33 cellular contexts compared by ENCODE assay signal in the genomic region with DNA sequence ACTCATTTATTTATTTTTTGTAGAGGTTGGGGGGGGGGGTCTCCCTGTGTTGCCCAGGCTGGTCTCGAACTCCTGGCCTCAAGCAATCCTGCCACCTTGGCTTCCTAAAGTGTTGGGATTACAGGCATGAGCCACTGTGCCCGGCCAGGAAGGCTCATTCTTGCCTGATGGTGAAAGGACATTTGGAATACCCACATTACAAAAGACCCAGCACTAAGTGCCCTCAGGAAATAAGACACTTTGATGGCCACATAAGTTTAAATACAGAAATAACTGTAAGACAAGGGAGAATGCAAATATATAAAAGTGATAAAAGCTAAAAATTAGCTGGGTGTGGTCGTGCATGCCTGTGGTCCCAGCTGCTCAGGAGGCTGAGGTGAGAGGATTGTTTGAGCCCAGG. TPM values are rescaled to one million over a fixed set of nuclear protein-coding genes. Genes with fewer than 3 reads are reported as not detected.
DNase-seq lines count a peak whose midpoint lies in the region; ATAC-seq, FAIRE-seq and TF ChIP-seq lines count a peak whose summit lies in the region.
"Had no signal": no experiment of that assay in that cellular context is flagged by ENCODE, and none has a peak within 500 bp of the region (broad histone marks: within the 10 kb centered on the region; RNA-seq: fewer than 3 reads in every experiment).

No MANE protein-coding gene starts in this region.

- no peak overlapping the region for H3K4me3 ChIP-seq in ACC112 (ENCODE audit: low read depth, low read length)
- no peak overlapping the region for H3K4me3 ChIP-seq in Panc1 (ENCODE audit: low read depth in 2 of 2, low read length in 2 of 2)
- H3K4me3 ChIP-seq in endothelial cell of umbilical vein (replicated peaks in 1 of 3; ENCODE audit: insufficient read depth in 1 of 3, low read depth in 1 of 3, low read length in 3 of 3) = no peak overlapping the region
- H3K4me3 ChIP-seq in right lobe of liver = no peak overlapping the region
- H3K4me3 ChIP-seq: cardiac muscle cell, colonic mucosa, GM12878, heart left ventricle had no signal

- H3K36me3 ChIP-seq in ACC112 (ENCODE audit: insufficient read depth, low read length) = no peaks in the 10 kb centered on the region
- H3K36me3 ChIP-seq in Panc1 (ENCODE audit: control insufficient read depth, insufficient read depth, low read length) = no peaks in the 10 kb centered on the region
- H3K36me3 ChIP-seq in endothelial cell of umbilical vein (ENCODE audit: control insufficient read depth in 2 of 2, extremely low read depth in 1 of 2, insufficient read depth in 2 of 2, low read length in 2 of 2) = no peaks in the 10 kb centered on the region
- H3K36me3 ChIP-seq in right lobe of liver = no peaks in the 10 kb centered on the region
- H3K36me3 ChIP-seq: cardiac muscle cell, colonic mucosa, heart left ventricle had no signal

- no peaks in the 10 kb centered on the region for H3K27me3 ChIP-seq in ACC112 (ENCODE audit: insufficient read depth, low read length)
- H3K27me3 ChIP-seq in Panc1 (ENCODE audit: control insufficient read depth, insufficient read depth, low read length) = no peaks in the 10 kb centered on the region
- no peaks in the 10 kb centered on the region for H3K27me3 ChIP-seq in endothelial cell of umbilical vein (ENCODE audit: control insufficient read depth in 2 of 2, insufficient read depth in 2 of 2, low read length in 2 of 2)
- H3K27me3 ChIP-seq in right lobe of liver = no peaks in the 10 kb centered on the region
- H3K27me3 ChIP-seq: cardiac muscle cell, colonic mucosa, heart left ventricle had no signal

- H3K9me3 ChIP-seq in Panc1 (ENCODE audit: control insufficient read depth, insufficient read depth, low read depth, low read length) = no peaks in the 10 kb centered on the region
- H3K9me3 ChIP-seq in endothelial cell of umbilical vein (replicated peaks; ENCODE audit: control insufficient read depth, insufficient read depth, low read length) = no peaks in the 10 kb centered on the region
- H3K9me3 ChIP-seq in right lobe of liver = no peaks in the 10 kb centered on the region
- H3K9me3 ChIP-seq: colonic mucosa, heart left ventricle had no signal

- H3K9ac ChIP-seq in endothelial cell of umbilical vein (replicated peaks; ENCODE audit: extremely low read depth, insufficient read depth, low read length) = no peak overlapping the region

- no peak overlapping the region for H3K4me3 Mint-ChIP-seq in osteocyte (ENCODE audit: unreplicated experiment)
- H3K4me3 Mint-ChIP-seq: CD8-positive, alpha-beta memory T cell; T-helper 2 cell treated with Interferon-gamma antibody and Interleukin-4, amounts not matched to agents 5 μg/mL and 100 μg/mL, for 36 hours had no signal

- H3K79me2 ChIP-seq in ACC112 (ENCODE audit: control insufficient read depth, insufficient read depth, low read length, unreplicated experiment) (peaks cover 10% of the 10 kb centered on the region), endothelial cell of umbilical vein (ENCODE audit: control insufficient read depth, insufficient read depth, low read length) (peaks cover 13% of the 10 kb centered on the region)

- CTCF ChIA-PET in Panc1 (lab: Charles Lee) = interaction anchor here (0.9 kb wide), 1 partner anchor 9 kb away, joined by 4 read pairs; no protein-coding TSS in a partner anchor
- CTCF ChIA-PET in endothelial cell of umbilical vein (lab: Charles Lee) = interaction anchor here (3.5 kb wide), 1 partner anchor 24 kb away, joined by 14 read pairs; no protein-coding TSS in a partner anchor

- peak overlapping the region; percentile 92 for H3K27ac Mint-ChIP-seq in osteocyte (ENCODE audit: unreplicated experiment)
- H3K27ac Mint-ChIP-seq: activated naive CD4-positive, alpha-beta T cell treated with anti-CD3 and anti-CD28 coated beads, Interleukin-2, amount 50 U/mL, for 72 hours; activated T-helper 2 cell treated with anti-CD3 and anti-CD28 coated beads, Interferon-gamma antibody, Interleukin-2, Interleukin-4, amounts not matched to agents 10 μg/mL and 5 μg/mL and 100 μg/mL, durations not matched to agents 14 hours and 24 hours and 36 hours; CD8-positive, alpha-beta memory T cell; naive thymus-derived CD8-positive, alpha-beta T cell; T-helper 2 cell treated with Interferon-gamma antibody and Interleukin-4, amounts not matched to agents 5 μg/mL and 100 μg/mL, for 36 hours had no signal

- POLR2A ChIA-PET in Panc1 (lab: Charles Lee) = interaction anchor here (0.7 kb wide), 1 partner anchor 9 kb away, joined by 9 read pairs; no protein-coding TSS in a partner anchor
- POLR2A ChIA-PET in endothelial cell of umbilical vein (lab: Charles Lee) = interaction anchor here (1.1 to 3.6 kb wide), 2 partner anchors 9 to 10 kb away, joined by 4 to 15 read pairs; no protein-coding TSS in a partner anchor

- DNase-seq in Panc1 (ENCODE audit: low read depth, low spot score) (no peak), endothelial cell of umbilical vein (ENCODE audit: low read depth, low spot score) (no peak), osteocyte (ENCODE audit: extremely low spot score, unreplicated experiment) (no peak), NCI-H2081 (lab: John Stamatoyannopoulos, UW) (no peak), D721Med (ENCODE audit: insufficient read length, low spot score) (no peak), right lobe of liver (no peak)
- DNase-seq: activated CD4-positive, alpha-beta T cell treated with anti-CD3 and anti-CD28 coated beads for 48 hours; activated CD8-positive, alpha-beta memory T cell treated with anti-CD3 and anti-CD28 coated beads for 24 hours; activated T-cell treated with anti-CD3 and anti-CD28 coated beads for 4 hours; CD8-positive, alpha-beta memory T cell; colonic mucosa; effector memory CD4-positive, alpha-beta T cell; heart left ventricle; Kasumi-1; kidney; midbrain; naive thymus-derived CD8-positive, alpha-beta T cell; NCI-H1417 treated with DMSO at 0.1 percent for 48 hours; NCI-H2029 treated with DMSO at 0.1 percent for 48 hours; NCI-H2227 treated with DMSO at 0.1 percent for 48 hours; NCI-H526; nucleus accumbens; SHP77; stimulated activated naive CD4-positive, alpha-beta T cell had no signal

- WGBS in right lobe of liver (ENCODE audit: insufficient coverage, low coverage, low lambda C conversion rate, missing lambda C conversion rate) = 83% methylated on average over 3 of the region's 3 CpGs

- in situ Hi-C loops in Panc1 (cut with HindIII; ENCODE audit: low pct_unique_long_range_greater_than_20kb, low sequenced_read_pairs) = no loop called here

- no TSS peak for BruUV-seq in Panc1 (replicated peaks; lab: Mats Ljungman, UMichigan)
- BruUV-seq in endothelial cell of umbilical vein (replicated peaks; lab: Mats Ljungman, UMichigan) = no TSS peak

- no peaks in the 10 kb centered on the region for H3K9me1 ChIP-seq in endothelial cell of umbilical vein (replicated peaks; ENCODE audit: control insufficient read depth, extremely low read depth, insufficient read depth, low read length)

- H3K4me1 Mint-ChIP-seq in osteocyte (ENCODE audit: unreplicated experiment) = peaks cover 73% of the 10 kb centered on the region

- intact Hi-C loops in Panc1 (cut with micrococcal nuclease; ENCODE audit: unreplicated experiment) (no loop called here), endothelial cell of umbilical vein (cut with micrococcal nuclease) (no loop called here), right lobe of liver (cut with DNase I) (no loop called here)

- no peaks in the 10 kb centered on the region for H3K36me3 Mint-ChIP-seq in osteocyte (ENCODE audit: unreplicated experiment)
- H3K36me3 Mint-ChIP-seq: activated naive CD4-positive, alpha-beta T cell treated with anti-CD3 and anti-CD28 coated beads, Interleukin-2, amount 50 U/mL, for 72 hours; CD8-positive, alpha-beta memory T cell; naive thymus-derived CD8-positive, alpha-beta T cell had no signal

- H3K9me3 Mint-ChIP-seq in osteocyte (ENCODE audit: unreplicated experiment) = no peaks in the 10 kb centered on the region
- H3K9me3 Mint-ChIP-seq: activated naive CD4-positive, alpha-beta T cell treated with anti-CD3 and anti-CD28 coated beads, Interleukin-2, amount 50 U/mL, for 72 hours; activated T-helper 2 cell treated with anti-CD3 and anti-CD28 coated beads, Interferon-gamma antibody, Interleukin-2, Interleukin-4, amounts not matched to agents 10 μg/mL and 5 μg/mL and 100 μg/mL, durations not matched to agents 14 hours and 24 hours and 36 hours; naive thymus-derived CD8-positive, alpha-beta T cell; T-helper 2 cell treated with Interferon-gamma antibody and Interleukin-4, amounts not matched to agents 5 μg/mL and 100 μg/mL, for 36 hours had no signal

- no peak for FAIRE-seq in endothelial cell of umbilical vein (lab: Jason Lieb, UNC)
- FAIRE-seq in D721Med (lab: Jason Lieb, UNC) = no peak
- FAIRE-seq: GM12878, kidney had no signal

- no peaks in the 10 kb centered on the region for H3K27me3 Mint-ChIP-seq in osteocyte (ENCODE audit: unreplicated experiment)

- TF ChIP-seq CTCF in Panc1 (IDR thresholded peaks at IDR 0.05) (no peak), endothelial cell of umbilical vein (IDR thresholded peaks at IDR 0.05; ENCODE audit: extremely low read depth in 1 of 2, insufficient read depth in 1 of 2, low read depth in 1 of 2, low read length in 2 of 2) (no peak), osteocyte (IDR thresholded peaks at IDR 0.05) (no peak), D721Med (IDR thresholded peaks at IDR 0.05; ENCODE audit: insufficient read depth, missing control alignments) (no peak), right lobe of liver (IDR thresholded peaks at IDR 0.05) (no peak)

- dilution Hi-C loops in endothelial cell of umbilical vein (cut with MboI; ENCODE audit: extremely low pct_ligation_motif_present, low sequenced_read_pairs) = no loop called here

- ATAC-seq in Panc1 = no peak
- ATAC-seq in GM18520 (IDR thresholded peaks at IDR 0.05; ENCODE audit: unreplicated experiment) = no peak
- ATAC-seq in right lobe of liver = no peak
- ATAC-seq: activated naive CD4-positive, alpha-beta T cell treated with anti-CD3 and anti-CD28 coated beads, Interleukin-2, amount 50 U/mL, for 72 hours; GM12878; heart left ventricle; naive thymus-derived CD8-positive, alpha-beta T cell had no signal

- no peaks in the 10 kb centered on the region for H4K20me1 ChIP-seq in endothelial cell of umbilical vein (replicated peaks; ENCODE audit: control insufficient read depth, extremely low read depth, insufficient read depth, low read length)

- peak overlapping the region; percentile 100 for H3K27ac ChIP-seq in ACC112 (ENCODE audit: low read depth, low read length)
- peak overlapping the region; percentile 91 for H3K27ac ChIP-seq in Panc1 (ENCODE audit: low read length)
- H3K27ac ChIP-seq in endothelial cell of umbilical vein (ENCODE audit: insufficient read depth, low read depth, low read length) = peak overlapping the region; percentile 95
- no peak overlapping the region for H3K27ac ChIP-seq in right lobe of liver
- H3K27ac ChIP-seq: cardiac muscle cell, colonic mucosa had no signal

- H3K4me1 ChIP-seq in ACC112 (ENCODE audit: control insufficient read depth, insufficient read depth, low read length, unreplicated experiment) (peaks cover 62% of the 10 kb centered on the region), Panc1 (ENCODE audit: control insufficient read depth, insufficient read depth, low read length) (peaks cover 71% of the 10 kb centered on the region), endothelial cell of umbilical vein (ENCODE audit: control insufficient read depth, extremely low read depth, insufficient read depth, low read length) (peaks cover 61% of the 10 kb centered on the region), right lobe of liver (peaks cover 0 to 21% (median 10%) of the 10 kb centered on the region in 4 donors)
- H3K4me1 ChIP-seq: colonic mucosa had no signal

- H3K4me2 ChIP-seq in endothelial cell of umbilical vein (ENCODE audit: insufficient read depth, low read length) = no peak overlapping the region

- H2AFZ ChIP-seq in ACC112 (ENCODE audit: low read length, unreplicated experiment) (no peak overlapping the region), endothelial cell of umbilical vein (ENCODE audit: low read depth, low read length) (no peak overlapping the region)

- TF ChIP-seq POLR2A in endothelial cell of umbilical vein (IDR thresholded peaks at IDR 0.05; ENCODE audit: low read depth, low read length) (no peak), right lobe of liver (IDR thresholded peaks at IDR 0.05) (no peak)

RNA-seq across cellular contexts. Expression of gene SERPINE1, which starts 8.0 kb away (rescaled TPM):
- total RNA-seq in Panc1 (2021; ENCODE audit: unreplicated experiment) (370 TPM), endothelial cell of umbilical vein (2,296 and 2,645 TPM in 2 replicates), osteocyte (266 and 328 TPM in 2 replicates), right lobe of liver (100 to 1,000 TPM in 3 of 6 experiments, 10 to 100 TPM in 2, 1 to 10 TPM in 1; 5.4 to 497 (median 98.6) TPM)
- 482 TPM for polyA plus RNA-seq in Panc1 (2012; ENCODE audit: insufficient read length)
- polyA plus RNA-seq in endothelial cell of umbilical vein = 4,637 and 5,683 TPM in 2 replicates
- polyA plus RNA-seq in endothelial cell of umbilical vein (2011; cell fraction: cytosol; rRNA removed) = 3,941 and 4,610 TPM in 2 replicates
- 2,230 and 2,366 TPM in 2 replicates for polyA plus RNA-seq in endothelial cell of umbilical vein (2011; cell fraction: nucleus; rRNA removed)
- 3,488 and 3,747 TPM in 2 replicates for polyA plus RNA-seq in endothelial cell of umbilical vein (2012)
- polyA minus RNA-seq in endothelial cell of umbilical vein = 3,663 and 4,731 TPM in 2 replicates
- 2.8 TPM for polyA minus RNA-seq in endothelial cell of umbilical vein (2011; cell fraction: cytosol; rRNA and poly(A)+ RNA removed)
- polyA minus RNA-seq in endothelial cell of umbilical vein (2011; cell fraction: nucleus; rRNA and poly(A)+ RNA removed) = 786 and 802 TPM in 2 replicates
- polyA plus RNA-seq: CD8-positive, alpha-beta memory T cell; naive thymus-derived CD8-positive, alpha-beta T cell had no signal

RNA-seq across cellular contexts. Expression of gene TRIM56, which starts 33.6 kb away (rescaled TPM):
- total RNA-seq in Panc1 (2021; ENCODE audit: unreplicated experiment) = 37.4 TPM
- polyA plus RNA-seq in Panc1 (2012; ENCODE audit: insufficient read length) = 31.8 TPM
- total RNA-seq in endothelial cell of umbilical vein = 21.8 and 25.1 TPM in 2 replicates
- polyA plus RNA-seq in endothelial cell of umbilical vein = 1.9 and 2.3 TPM in 2 replicates
- polyA plus RNA-seq in endothelial cell of umbilical vein (2011; cell fraction: cytosol; rRNA removed) = 2.6 and 3.3 TPM in 2 replicates
- 8.6 and 10.1 TPM in 2 replicates for polyA plus RNA-seq in endothelial cell of umbilical vein (2011; cell fraction: nucleus; rRNA removed)
- polyA plus RNA-seq in endothelial cell of umbilical vein (2012) = 6.5 and 7.6 TPM in 2 replicates
- polyA minus RNA-seq in endothelial cell of umbilical vein = 10.9 and 17.3 TPM in 2 replicates
- polyA minus RNA-seq in endothelial cell of umbilical vein (2011; cell fraction: cytosol; rRNA and poly(A)+ RNA removed) = 6.0 TPM
- polyA minus RNA-seq in endothelial cell of umbilical vein (2011; cell fraction: nucleus; rRNA and poly(A)+ RNA removed) = 6.4 and 7.9 TPM in 2 replicates
- 36.5 and 42.2 TPM in 2 replicates for total RNA-seq in osteocyte
- total RNA-seq in right lobe of liver = 10 to 100 TPM in 5 of 6 experiments, 1 to 10 TPM in 1; 9.2 to 19.7 (median 17.6) TPM

RNA-seq across cellular contexts. Expression of gene AP1S1, which starts 35.4 kb away (rescaled TPM):
- total RNA-seq in Panc1 (2021; ENCODE audit: unreplicated experiment) (74.2 TPM), endothelial cell of umbilical vein (70.9 and 93.3 TPM in 2 replicates), osteocyte (52.9 and 57.9 TPM in 2 replicates), right lobe of liver (10 to 100 TPM; 24.0 to 56.5 (median 26.4) TPM)
- 152 TPM for polyA plus RNA-seq in Panc1 (2012; ENCODE audit: insufficient read length)
- 82.8 and 106 TPM in 2 replicates for polyA plus RNA-seq in endothelial cell of umbilical vein
- polyA plus RNA-seq in endothelial cell of umbilical vein (2011; cell fraction: cytosol; rRNA removed) = 139 and 140 TPM in 2 replicates
- polyA plus RNA-seq in endothelial cell of umbilical vein (2011; cell fraction: nucleus; rRNA removed) = 68.1 and 78.9 TPM in 2 replicates
- 127 and 166 TPM in 2 replicates for polyA plus RNA-seq in endothelial cell of umbilical vein (2012)
- 67.4 and 70.2 TPM in 2 replicates for polyA minus RNA-seq in endothelial cell of umbilical vein
- polyA minus RNA-seq in endothelial cell of umbilical vein (2011; cell fraction: cytosol; rRNA and poly(A)+ RNA removed) = 37.6 TPM
- 7.4 and 8.7 TPM in 2 replicates for polyA minus RNA-seq in endothelial cell of umbilical vein (2011; cell fraction: nucleus; rRNA and poly(A)+ RNA removed)

RNA-seq across cellular contexts. Expression of gene VGF, which starts 46.5 kb away (rescaled TPM):
- total RNA-seq in Panc1 (2021; ENCODE audit: unreplicated experiment) = 4.4 TPM
- polyA plus RNA-seq in Panc1 (2012; ENCODE audit: insufficient read length) = 10.8 TPM
- not detected in 2 replicates for total RNA-seq in endothelial cell of umbilical vein
- polyA plus RNA-seq in endothelial cell of umbilical vein = 0.03 TPM in 1 of 2 replicates, not detected in the other
- not detected in 2 replicates for polyA plus RNA-seq in endothelial cell of umbilical vein (2011; cell fraction: cytosol; rRNA removed)
- polyA plus RNA-seq in endothelial cell of umbilical vein (2011; cell fraction: nucleus; rRNA removed) = not detected in 2 replicates
- not detected in 2 replicates for polyA plus RNA-seq in endothelial cell of umbilical vein (2012)
- polyA minus RNA-seq in endothelial cell of umbilical vein = not detected in 2 replicates
- not detected for polyA minus RNA-seq in endothelial cell of umbilical vein (2011; cell fraction: cytosol; rRNA and poly(A)+ RNA removed)
- not detected in 2 replicates for polyA minus RNA-seq in endothelial cell of umbilical vein (2011; cell fraction: nucleus; rRNA and poly(A)+ RNA removed)
- total RNA-seq in osteocyte = 0.16 and 0.24 TPM in 2 replicates
- total RNA-seq in right lobe of liver = not detected
- total RNA-seq: activated naive CD4-positive, alpha-beta T cell treated with anti-CD3 and anti-CD28 coated beads, Interleukin-2, amount 50 U/mL, for 72 hours; liver; naive thymus-derived CD8-positive, alpha-beta T cell; urinary bladder had no signal
- polyA plus RNA-seq: CD8-positive, alpha-beta memory T cell; liver; naive thymus-derived CD8-positive, alpha-beta T cell had no signal

Comparison
In these comparisons a context has a peak if more than half of its experiments do, and no peak if none do; other contexts are left out.
1. H3K27ac ChIP-seq: peak in ACC112 (single experiment), Panc1 (single experiment) and endothelial cell of umbilical vein (single experiment); none in right lobe of liver (0 of 3).